14 cellular contexts compared by ENCODE assay signal in genomic region chr1:197781998-197782718, GRCh38. TPM values are rescaled to one million over a fixed set of nuclear protein-coding genes. Genes with fewer than 3 reads are reported as not detected.
DNase-seq lines count a peak whose midpoint lies in the region; ATAC-seq and TF ChIP-seq lines count a peak whose summit lies in the region.
"Had no signal": no experiment of that assay in that cellular context is flagged by ENCODE, and none has a peak within 500 bp of the region (broad histone marks: within the 10 kb centered on the region; RNA-seq: fewer than 3 reads in every experiment).

No MANE protein-coding gene starts in this region.

- no peaks in the 10 kb centered on the region for H3K36me3 ChIP-seq in transverse colon
- H3K36me3 ChIP-seq: HAP-1, sigmoid colon, thoracic aorta had no signal

- H3K4me3 ChIP-seq in fibroblast of villous mesenchyme (ENCODE audit: low read depth, low read length) (no peak overlapping the region), transverse colon (no peak overlapping the region)
- H3K4me3 ChIP-seq: GM12878, HAP-1, sigmoid colon, thoracic aorta had no signal

- H3K9me3 Mint-ChIP-seq in activated naive CD4-positive, alpha-beta T cell treated with anti-CD3 and anti-CD28 coated beads, Interleukin-2, amount 50 U/mL, for 72 hours = peaks cover 0 to 13% of the 10 kb centered on the region in 2 donors

- H3K9me3 ChIP-seq in transverse colon = no peaks in the 10 kb centered on the region
- H3K9me3 ChIP-seq: HAP-1, sigmoid colon, thoracic aorta had no signal

- TF ChIP-seq EP300 in transverse colon (IDR thresholded peaks at IDR 0.05; ENCODE audit: low read depth) = no peak

- no peak for TF ChIP-seq POLR2A in transverse colon (IDR thresholded peaks at IDR 0.05)

- DNase-seq in HPDE6-E6E7 (ENCODE audit: extremely low spot score) (peak; percentile 39), fibroblast of villous mesenchyme (ENCODE audit: low read depth) (peak; percentile 37), transverse colon (no peak), cerebellum (ENCODE audit: low spot score) (no peak)
- no peak for DNase-seq in activated naive CD4-positive, alpha-beta T cell treated with anti-CD3 and anti-CD28 coated beads, Interleukin-2, amount 50 U/mL, for 72 hours (ENCODE audit: low spot score in 2 of 2)
- DNase-seq: activated CD4-positive, alpha-beta T cell treated with anti-CD3 and anti-CD28 coated beads for 4 hours; naive thymus-derived CD4-positive, alpha-beta T cell; NCI-H2029; sigmoid colon had no signal

- no peak overlapping the region for H3K27ac Mint-ChIP-seq in activated naive CD4-positive, alpha-beta T cell treated with anti-CD3 and anti-CD28 coated beads, Interleukin-2, amount 50 U/mL, for 72 hours
- H3K27ac Mint-ChIP-seq: naive thymus-derived CD4-positive, alpha-beta T cell had no signal

- no peaks in the 10 kb centered on the region for H3K36me3 Mint-ChIP-seq in activated naive CD4-positive, alpha-beta T cell treated with anti-CD3 and anti-CD28 coated beads, Interleukin-2, amount 50 U/mL, for 72 hours

- in situ Hi-C loops in transverse colon (cut with MboI; ENCODE audit: low pct_ligation_motif_present in 1 of 4, low pct_unique_long_range_greater_than_20kb in 1 of 4, low sequenced_read_pairs in 3 of 4) = no loop called here

- peak overlapping the region; percentile 98 for H3K27ac ChIP-seq in VCaP
- H3K27ac ChIP-seq in transverse colon = peak overlapping the region; percentile 70 to 81 (median 75)
- H3K27ac ChIP-seq: sigmoid colon, thoracic aorta had no signal

- no peaks in the 10 kb centered on the region for H3K27me3 ChIP-seq in transverse colon
- H3K27me3 ChIP-seq: sigmoid colon had no signal

- intact Hi-C loops in transverse colon (cut with DNase I; ENCODE audit: low total_unique reads) = no loop called here

- no peak for ATAC-seq in HG02870 (IDR thresholded peaks at IDR 0.05; ENCODE audit: unreplicated experiment)
- no peak for ATAC-seq in activated naive CD4-positive, alpha-beta T cell treated with anti-CD3 and anti-CD28 coated beads, Interleukin-2, amount 50 U/mL, for 72 hours
- ATAC-seq: GM12878 had no signal

- WGBS in transverse colon (ENCODE audit: low coverage in 1 of 2), 2 donors = 20 to 42% methylated on average over 1 to 2 of the region's 2 CpGs

- TF ChIP-seq CTCF in VCaP (conservative IDR thresholded peaks at IDR 0.05) (no peak), fibroblast of villous mesenchyme (IDR thresholded peaks at IDR 0.05; ENCODE audit: insufficient read depth, low read depth, low read length) (no peak), transverse colon (IDR thresholded peaks at IDR 0.05) (no peak)

- peaks cover 11 to 51% (median 16%) of the 10 kb centered on the region in 4 donors for H3K4me1 ChIP-seq in transverse colon
- H3K4me1 ChIP-seq: HAP-1, sigmoid colon had no signal

RNA-seq across cellular contexts. Expression of gene DENND1B, which starts 6.9 kb away (rescaled TPM):
- total RNA-seq in fibroblast of villous mesenchyme (16.8 and 21.6 TPM in 2 replicates), transverse colon (10 to 100 TPM; 21.9 to 59.9 (median 42.3) TPM), cerebellum (29.6 TPM)
- total RNA-seq in activated naive CD4-positive, alpha-beta T cell treated with anti-CD3 and anti-CD28 coated beads, Interleukin-2, amount 50 U/mL, for 72 hours = 10 to 100 TPM in 1 of 2 donors, 1 to 10 TPM in 1; 9.3 to 21.3 TPM

Comparison
In these comparisons a context has a peak if more than half of its experiments do, and no peak if none do; other contexts are left out.
1. DNase-seq: peak in HPDE6-E6E7 (single experiment) and fibroblast of villous mesenchyme (single experiment); none in transverse colon (single experiment), cerebellum (single experiment) and activated naive CD4-positive, alpha-beta T cell treated with anti-CD3 and anti-CD28 coated beads, Interleukin-2, amount 50 U/mL, for 72 hours (0 of 2).